In genomic region chr21:36113647-36114428, GRCh38 we compare ENCODE assay signal across 9 cellular contexts. TPM values are rescaled to one million over a fixed set of nuclear protein-coding genes. Genes with fewer than 3 reads are reported as not detected.
DNase-seq lines count a peak whose midpoint lies in the region; ATAC-seq lines count a peak whose summit lies in the region.
"Had no signal": no experiment of that assay in that cellular context is flagged by ENCODE, and none has a peak within 500 bp of the region (broad histone marks: within the 10 kb centered on the region; RNA-seq: fewer than 3 reads in every experiment).

No MANE protein-coding gene starts in this region.

- no peaks in the 10 kb centered on the region for H3K9me3 Mint-ChIP-seq in CD4-positive, alpha-beta memory T cell
- no peaks in the 10 kb centered on the region for H3K9me3 Mint-ChIP-seq in activated T-helper 17 cell treated with anti-CD3 and anti-CD28 coated beads, Interleukin-2, amount 50 U/mL, for 72 hours

- ATAC-seq in activated T-helper 17 cell treated with anti-CD3 and anti-CD28 coated beads, Interleukin-2, amount 50 U/mL, for 72 hours (replicated peaks), result peak; percentile 60
- ATAC-seq in GM18519 (IDR thresholded peaks at IDR 0.05; ENCODE audit: low FRiP score, unreplicated experiment) (no peak), GM18909 (IDR thresholded peaks at IDR 0.05; ENCODE audit: poor library complexity, unreplicated experiment) (no peak)

- CTCF ChIA-PET in CD4-positive, alpha-beta memory T cell (lab: Charles Lee; ENCODE audit: partially characterized antibody), result interaction anchor here (0.6 to 5.0 kb wide), 29 partner anchors 8 to 1425 kb away, joined by 3 to 35 read pairs (median 4); partner anchors contain the start of genes CBR1 and SETD4

- H3K9me3 ChIP-seq in CD4-positive, alpha-beta memory T cell (ENCODE audit: control insufficient read depth in 1 of 2, low read length in 2 of 2), result no peaks in the 10 kb centered on the region
- H3K9me3 ChIP-seq in mucosa of stomach (ENCODE audit: control insufficient read depth, low read length), result no peaks in the 10 kb centered on the region

- intact Hi-C loops in CD4-positive, alpha-beta memory T cell (cut with micrococcal nuclease), result loop anchor here (2.0 to 5.0 kb wide), 3 partner anchors 272 to 1369 kb away; no protein-coding TSS in a partner anchor

- POLR2A ChIA-PET in CD4-positive, alpha-beta memory T cell (lab: Charles Lee; ENCODE audit: partially characterized antibody), result interaction anchor here (0.6 to 3.4 kb wide), 15 partner anchors 10 to 207 kb away, joined by 3 to 29 read pairs (median 6); partner anchors contain the start of genes CBR1, CBR3, MORC3 and SETD4

- H3K27ac Mint-ChIP-seq in CD4-positive, alpha-beta memory T cell, result peak overlapping the region; percentile 45 to 97 (median 90)
- H3K27ac Mint-ChIP-seq in activated T-helper 17 cell treated with anti-CD3 and anti-CD28 coated beads, Interleukin-2, amount 50 U/mL, for 72 hours, result peak overlapping the region; percentile 85

- no peaks in the 10 kb centered on the region for H3K27me3 ChIP-seq in CD4-positive, alpha-beta memory T cell (ENCODE audit: insufficient read depth, low read length)
- no peaks in the 10 kb centered on the region for H3K27me3 ChIP-seq in mucosa of stomach (ENCODE audit: control insufficient read depth, insufficient read depth, low read length)
- H3K27me3 ChIP-seq: heart left ventricle had no signal

- H3K27ac ChIP-seq in CD4-positive, alpha-beta memory T cell (ENCODE audit: low read depth, low read length), result peak overlapping the region; percentile 49

- H3K27me3 Mint-ChIP-seq in CD4-positive, alpha-beta memory T cell, result peaks cover 2% of the 10 kb centered on the region in 2 donors
- H3K27me3 Mint-ChIP-seq in activated T-helper 17 cell treated with anti-CD3 and anti-CD28 coated beads, Interleukin-2, amount 50 U/mL, for 72 hours, result no peaks in the 10 kb centered on the region

- H3K4me1 Mint-ChIP-seq in CD4-positive, alpha-beta memory T cell, result peaks cover 17 to 33% (median 21%) of the 10 kb centered on the region in 4 donors
- peaks cover 6% of the 10 kb centered on the region for H3K4me1 Mint-ChIP-seq in activated T-helper 17 cell treated with anti-CD3 and anti-CD28 coated beads, Interleukin-2, amount 50 U/mL, for 72 hours

- H3K9ac ChIP-seq in mucosa of stomach (ENCODE audit: low read length), result peak overlapping the region; percentile 65

- H3K4me3 ChIP-seq in CD4-positive, alpha-beta memory T cell (ENCODE audit: low read length in 2 of 2), result peak overlapping the region; percentile 63 to 80
- peak overlapping the region; percentile 64 for H3K4me3 ChIP-seq in mucosa of stomach (ENCODE audit: low read length)

- no peaks in the 10 kb centered on the region for H3K36me3 Mint-ChIP-seq in CD4-positive, alpha-beta memory T cell
- no peaks in the 10 kb centered on the region for H3K36me3 Mint-ChIP-seq in activated T-helper 17 cell treated with anti-CD3 and anti-CD28 coated beads, Interleukin-2, amount 50 U/mL, for 72 hours (ENCODE audit: low read depth)

- H3K36me3 ChIP-seq in CD4-positive, alpha-beta memory T cell (ENCODE audit: insufficient read depth, low read length), result no peaks in the 10 kb centered on the region
- H3K36me3 ChIP-seq in mucosa of stomach (ENCODE audit: control insufficient read depth, insufficient read depth, low read length), result no peaks in the 10 kb centered on the region
- H3K36me3 ChIP-seq: heart left ventricle had no signal

- peaks cover 29% of the 10 kb centered on the region for H3K4me1 ChIP-seq in CD4-positive, alpha-beta memory T cell (ENCODE audit: insufficient read depth, low read length)
- peaks cover 11% of the 10 kb centered on the region for H3K4me1 ChIP-seq in mucosa of stomach (ENCODE audit: control insufficient read depth, insufficient read depth, low read length)

- peak overlapping the region; percentile 81 to 98 (median 92) for H3K4me3 Mint-ChIP-seq in CD4-positive, alpha-beta memory T cell
- H3K4me3 Mint-ChIP-seq in activated T-helper 17 cell treated with anti-CD3 and anti-CD28 coated beads, Interleukin-2, amount 50 U/mL, for 72 hours, result peak overlapping the region; percentile 82

- DNase-seq in CD4-positive, alpha-beta memory T cell, result peak in 4 of 5 donors; percentile 56 to 85 (median 68)
- DNase-seq in NCI-H2171 (lab: John Stamatoyannopoulos, UW), result peak; percentile 60
- no peak for DNase-seq in foreskin melanocyte
- DNase-seq in NCI-H446 (lab: John Stamatoyannopoulos, UW), result no peak

RNA-seq across cellular contexts. Expression of gene CBR3, which starts 21.0 kb away (rescaled TPM):
- 1 to 10 TPM; 9.2 to 9.3 TPM for total RNA-seq in CD4-positive, alpha-beta memory T cell
- 10 to 100 TPM; 15.6 to 24.9 TPM for polyA plus RNA-seq in CD4-positive, alpha-beta memory T cell
- 10 to 100 TPM; 19.7 to 23.2 TPM for total RNA-seq in activated T-helper 17 cell treated with anti-CD3 and anti-CD28 coated beads, Interleukin-2, amount 50 U/mL, for 72 hours

RNA-seq across cellular contexts. Expression of gene DOP1B, which starts 42.8 kb away (rescaled TPM):
- total RNA-seq in CD4-positive, alpha-beta memory T cell, result 10 to 100 TPM; 24.0 to 27.3 TPM
- 10 to 100 TPM in 1 of 2 donors, 1 to 10 TPM in 1; 3.2 to 13.7 TPM for polyA plus RNA-seq in CD4-positive, alpha-beta memory T cell
- total RNA-seq in activated T-helper 17 cell treated with anti-CD3 and anti-CD28 coated beads, Interleukin-2, amount 50 U/mL, for 72 hours, result 10 to 100 TPM; 13.5 to 13.6 TPM

RNA-seq across cellular contexts. Expression of gene CBR1, which starts 44.0 kb away (rescaled TPM):
- total RNA-seq in CD4-positive, alpha-beta memory T cell, result 10 to 100 TPM; 23.0 to 25.2 TPM
- polyA plus RNA-seq in CD4-positive, alpha-beta memory T cell, result 10 to 100 TPM; 49.3 to 82.2 TPM
- total RNA-seq in activated T-helper 17 cell treated with anti-CD3 and anti-CD28 coated beads, Interleukin-2, amount 50 U/mL, for 72 hours, result 10 to 100 TPM; 21.8 to 63.9 TPM

RNA-seq across cellular contexts. Expression of gene SETD4, which starts 53.5 kb away (rescaled TPM):
- 10 to 100 TPM; 30.3 to 31.0 TPM for total RNA-seq in CD4-positive, alpha-beta memory T cell
- 10 to 100 TPM in 1 of 2 donors, 1 to 10 TPM in 1; 7.1 to 10.3 TPM for polyA plus RNA-seq in CD4-positive, alpha-beta memory T cell
- total RNA-seq in activated T-helper 17 cell treated with anti-CD3 and anti-CD28 coated beads, Interleukin-2, amount 50 U/mL, for 72 hours, result 10 to 100 TPM; 12.0 to 21.5 TPM

Comparison
In these comparisons a context has a peak if more than half of its experiments do, and no peak if none do; other contexts are left out.
1. DNase-seq: peak in CD4-positive, alpha-beta memory T cell (4 of 5) and NCI-H2171 (single experiment); none in foreskin melanocyte (single experiment) and NCI-H446 (0 of 2).